Comparison of ENCODE assay signal across 26 cellular contexts in genomic region chr3:162082516-162082915, GRCh38.
A peak's percentile ranks its signal among the peaks of the same experiment; 100 is the strongest.
DNase-seq lines count a peak whose midpoint lies in the region; ATAC-seq and TF ChIP-seq lines count a peak whose summit lies in the region.
"Had no signal": no experiment of that assay in that cellular context is flagged by ENCODE, and none has a peak within 500 bp of the region (broad histone marks: within the 10 kb centered on the region; RNA-seq: fewer than 3 reads in every experiment).

No MANE protein-coding gene starts in this region.

- no peak overlapping the region for H2AFZ ChIP-seq in GM23338
- H2AFZ ChIP-seq: GM23248 had no signal

- no peaks in the 10 kb centered on the region for H3K4me1 ChIP-seq in GM23338 (ENCODE audit: insufficient read depth)
- H3K4me1 ChIP-seq: HAP-1 had no signal

- H3K27ac ChIP-seq in GM23338 (ENCODE audit: low read depth) (no peak overlapping the region), coronary artery (no peak overlapping the region)
- H3K27ac ChIP-seq: GM23248, RWPE1 had no signal

- DNase-seq in GM23338 (ENCODE audit: low spot score) (no peak), M059J (ENCODE audit: low read depth) (peak; percentile 21), fibroblast of the conjunctiva (ENCODE audit: low read depth) (peak; percentile 10), coronary artery (ENCODE audit: low spot score) (no peak), SKM-1 (lab: John Stamatoyannopoulos, UW; ENCODE audit: unreplicated experiment) (no peak), AG20443 (ENCODE audit: low spot score) (no peak)
- no peak for DNase-seq in activated CD4-positive, alpha-beta memory T cell treated with anti-CD3 and anti-CD28 coated beads, Interleukin-2, amount 10 ng/mL, durations not matched to agents 7 days and 5 days
- DNase-seq: ACHN; C1 segment of cervical spinal cord; Calu3; CD8-positive, alpha-beta T cell; DMS153; GM23248; NCI-H1092; NCI-H1436; NCI-H187 treated with DMSO at 0.1 percent for 48 hours; NCI-H2107; NCI-H446 treated with DMSO at 0.1 percent for 48 hours; NCI-H69; NK-92 treated with Interleukin-12 subunit alpha and Interleukin-12 subunit beta, amount 100 ng/mL, for 24 hours; SIG-M5; SK-N-SH; T-cell had no signal

- no peaks in the 10 kb centered on the region for H3K9me2 ChIP-seq in GM23338 (ENCODE audit: insufficient read depth)
- H3K9me2 ChIP-seq: SK-N-SH had no signal

- no peaks in the 10 kb centered on the region for H3K9me3 Mint-ChIP-seq in GM23338
- H3K9me3 Mint-ChIP-seq in activated CD4-positive, alpha-beta memory T cell treated with anti-CD3 and anti-CD28 coated beads, Interleukin-2, amount 10 ng/mL, durations not matched to agents 7 days and 5 days: peaks cover 3% of the 10 kb centered on the region
- H3K9me3 Mint-ChIP-seq: CD8-positive, alpha-beta T cell had no signal

- no peaks in the 10 kb centered on the region for H4K20me1 ChIP-seq in GM23338 (replicated peaks; ENCODE audit: insufficient read depth)

- no peaks in the 10 kb centered on the region for H3K27me3 Mint-ChIP-seq in GM23338 (ENCODE audit: insufficient read depth, low read depth, poor library complexity)
- H3K27me3 Mint-ChIP-seq in activated CD4-positive, alpha-beta memory T cell treated with anti-CD3 and anti-CD28 coated beads, Interleukin-2, amount 10 ng/mL, durations not matched to agents 7 days and 5 days: no peaks in the 10 kb centered on the region
- H3K27me3 Mint-ChIP-seq: IgD-negative memory B cell, T-cell had no signal

- no peaks in the 10 kb centered on the region for H3K27me3 ChIP-seq in GM23338 (ENCODE audit: insufficient read depth)

- CTCF ChIA-PET in activated CD4-positive, alpha-beta memory T cell treated with anti-CD3 and anti-CD28 coated beads, Interleukin-2, amount 10 ng/mL, durations not matched to agents 7 days and 5 days (lab: Charles Lee): no interaction called here

- H3K36me3 Mint-ChIP-seq in GM23338 (ENCODE audit: low read depth): no peaks in the 10 kb centered on the region
- H3K36me3 Mint-ChIP-seq in activated CD4-positive, alpha-beta memory T cell treated with anti-CD3 and anti-CD28 coated beads, Interleukin-2, amount 10 ng/mL, durations not matched to agents 7 days and 5 days (ENCODE audit: low read depth): no peaks in the 10 kb centered on the region
- H3K36me3 Mint-ChIP-seq: CD8-positive, alpha-beta T cell; IgD-negative memory B cell; T-cell had no signal

- H3K36me3 ChIP-seq in GM23338 (ENCODE audit: insufficient read depth): no peaks in the 10 kb centered on the region
- H3K36me3 ChIP-seq: HAP-1 had no signal

- TF ChIP-seq CTCF in GM23338 (conservative IDR thresholded peaks at IDR 0.05; ENCODE audit: low read depth in 2 of 2): no peak
- TF ChIP-seq CTCF in coronary artery (IDR thresholded peaks at IDR 0.05): no peak

- no peak for ATAC-seq in GM23338
- ATAC-seq: CD8-positive, alpha-beta T cell; T-cell had no signal

- POLR2A ChIA-PET in activated CD4-positive, alpha-beta memory T cell treated with anti-CD3 and anti-CD28 coated beads, Interleukin-2, amount 10 ng/mL, durations not matched to agents 7 days and 5 days (lab: Charles Lee): no interaction called here

- no peaks in the 10 kb centered on the region for H3F3A ChIP-seq in GM23338 (replicated peaks; ENCODE audit: low read depth)

- H3K4me3 ChIP-seq in GM23338: no peak overlapping the region
- H3K4me3 ChIP-seq in coronary artery: no peak overlapping the region
- H3K4me3 ChIP-seq: GM23248, HAP-1 had no signal

- H3K79me2 ChIP-seq in GM23338 (replicated peaks; ENCODE audit: insufficient read depth): no peaks in the 10 kb centered on the region

- H3K4me1 Mint-ChIP-seq in GM23338: no peaks in the 10 kb centered on the region
- H3K4me1 Mint-ChIP-seq in activated CD4-positive, alpha-beta memory T cell treated with anti-CD3 and anti-CD28 coated beads, Interleukin-2, amount 10 ng/mL, durations not matched to agents 7 days and 5 days: no peaks in the 10 kb centered on the region
- H3K4me1 Mint-ChIP-seq: IgD-negative memory B cell, T-cell had no signal

- H3K4me2 ChIP-seq in GM23338: no peak overlapping the region
- H3K4me2 ChIP-seq: SK-N-SH had no signal

- 0 out of 2 replicates have a peak overlapping the region, but pooled peaks have one; percentile 56 for H3K27ac Mint-ChIP-seq in GM23338
- H3K27ac Mint-ChIP-seq in activated CD4-positive, alpha-beta memory T cell treated with anti-CD3 and anti-CD28 coated beads, Interleukin-2, amount 10 ng/mL, durations not matched to agents 7 days and 5 days: no peak overlapping the region
- H3K27ac Mint-ChIP-seq: CD8-positive, alpha-beta T cell; IgD-negative memory B cell; T-cell had no signal

- H3K4me3 Mint-ChIP-seq in GM23338: no peak overlapping the region
- no peak overlapping the region for H3K4me3 Mint-ChIP-seq in activated CD4-positive, alpha-beta memory T cell treated with anti-CD3 and anti-CD28 coated beads, Interleukin-2, amount 10 ng/mL, durations not matched to agents 7 days and 5 days
- H3K4me3 Mint-ChIP-seq: CD8-positive, alpha-beta T cell; IgD-negative memory B cell; T-cell had no signal

TF ChIP-seq in GM23338, 12 proteins besides CTCF, POLR2A, EP300 and RAD21 (continues in another document):
- TF ChIP-seq ZNF331 (CRISPR knock-in tag; IDR thresholded peaks at IDR 0.05; ENCODE audit: low read depth) (no peak), ETS1 (IDR thresholded peaks at IDR 0.05) (no peak), EZH2 (IDR thresholded peaks at IDR 0.05; ENCODE audit: low read depth, unreplicated experiment) (no peak), STAT1 (IDR thresholded peaks at IDR 0.05; ENCODE audit: unreplicated experiment) (no peak), ZNF114 (CRISPR knock-in tag; IDR thresholded peaks at IDR 0.05) (no peak), NANOG (IDR thresholded peaks at IDR 0.05; ENCODE audit: borderline replicate concordance) (no peak), EZH2phosphoT487 (IDR thresholded peaks at IDR 0.05; ENCODE audit: unreplicated experiment) (no peak), ZNF462 (CRISPR knock-in tag; IDR thresholded peaks at IDR 0.05) (no peak)

Comparison
In these comparisons a context has a peak if more than half of its experiments do, and no peak if none do; other contexts are left out.
1. DNase-seq: peak in M059J (single experiment) and fibroblast of the conjunctiva (single experiment); none in GM23338 (single experiment), coronary artery (single experiment), SKM-1 (single experiment), activated CD4-positive, alpha-beta memory T cell treated with anti-CD3 and anti-CD28 coated beads, Interleukin-2, amount 10 ng/mL, durations not matched to agents 7 days and 5 days (single experiment) and AG20443 (single experiment).